16 cellular contexts compared by ENCODE assay signal in genomic region chr2:23484163-23484740, GRCh38.
DNase-seq lines count a peak whose midpoint lies in the region; ATAC-seq and TF ChIP-seq lines count a peak whose summit lies in the region.
"Had no signal": no experiment of that assay in that cellular context is flagged by ENCODE, and none has a peak within 500 bp of the region (broad histone marks: within the 10 kb centered on the region; RNA-seq: fewer than 3 reads in every experiment).

No MANE protein-coding gene starts in this region.

- H3K27ac Mint-ChIP-seq in glutamatergic neuron (ENCODE audit: unreplicated experiment), result peak overlapping the region; percentile 92

- H3K27me3 Mint-ChIP-seq in glutamatergic neuron (ENCODE audit: unreplicated experiment), result peaks cover 6% of the 10 kb centered on the region

- DNase-seq in NCI-H1417 (lab: John Stamatoyannopoulos, UW), result peak in 2 of 3 experiments; percentile 53 to 80
- peak; percentile 66 for DNase-seq in NCI-H748 treated with DMSO at 0.1 percent for 48 hours (lab: John Stamatoyannopoulos, UW)
- DNase-seq in glutamatergic neuron, result no peak
- DNase-seq in posterior vena cava (ENCODE audit: low spot score), result peak; percentile 65
- DNase-seq: DMS53, MV-4-11, NCI-H226, Right ventricle myocardium superior, SK-N-SH had no signal

- TF ChIP-seq CTCF in glutamatergic neuron (IDR thresholded peaks at IDR 0.05; ENCODE audit: partially characterized antibody, unreplicated experiment), result no peak

- intact Hi-C loops in posterior vena cava (cut with DNase I), result no loop called here

- ATAC-seq in GM18861 (IDR thresholded peaks at IDR 0.05; ENCODE audit: unreplicated experiment) (no peak), HG02798 (IDR thresholded peaks at IDR 0.05; ENCODE audit: poor library complexity, unreplicated experiment) (no peak), GM19463 (IDR thresholded peaks at IDR 0.05; ENCODE audit: unreplicated experiment) (no peak), HG03457 (IDR thresholded peaks at IDR 0.05; ENCODE audit: unreplicated experiment) (no peak)
- ATAC-seq: K562, Panc1 had no signal

- peak overlapping the region; percentile 63 for H3K4me3 Mint-ChIP-seq in glutamatergic neuron (ENCODE audit: unreplicated experiment)
- H3K4me3 Mint-ChIP-seq: CD14-positive monocyte had no signal

- no peaks in the 10 kb centered on the region for H3K36me3 Mint-ChIP-seq in glutamatergic neuron (ENCODE audit: unreplicated experiment)
- H3K36me3 Mint-ChIP-seq: CD14-positive monocyte had no signal

- H3K4me1 Mint-ChIP-seq in glutamatergic neuron (ENCODE audit: low read depth, unreplicated experiment), result peaks cover 50% of the 10 kb centered on the region
- H3K4me1 Mint-ChIP-seq: CD14-positive monocyte had no signal

- peaks cover 7% of the 10 kb centered on the region for H3K9me3 Mint-ChIP-seq in glutamatergic neuron (ENCODE audit: unreplicated experiment)
